8 cellular contexts compared by ENCODE assay signal in genomic region chr3:196740476-196741400, GRCh38. TPM values are rescaled to one million over a fixed set of nuclear protein-coding genes. Genes with fewer than 3 reads are reported as not detected.
A peak's percentile ranks its signal among the peaks of the same experiment; 100 is the strongest.
DNase-seq lines count a peak whose midpoint lies in the region; ATAC-seq and TF ChIP-seq lines count a peak whose summit lies in the region.

No MANE protein-coding gene starts in this region.

- H3K36me3 Mint-ChIP-seq in T-helper 17 cell (ENCODE audit: low read depth), result peaks cover 3% of the 10 kb centered on the region

- ATAC-seq in T-helper 17 cell (peak; percentile 46), HG03469 (IDR thresholded peaks at IDR 0.05; ENCODE audit: unreplicated experiment) (no peak)

- TF ChIP-seq CTCF in choroid plexus epithelial cell (conservative IDR thresholded peaks at IDR 0.05; ENCODE audit: low read depth, low read length), result no peak

- H3K4me3 ChIP-seq in choroid plexus epithelial cell (ENCODE audit: low read depth, low read length), result peak overlapping the region; percentile 70

- DNase-seq in activated CD4-positive, CD25-positive, alpha-beta regulatory T cell treated with anti-CD3 and anti-CD28 coated beads, Interleukin-2, amount 50 U/mL, for 16 hours (ENCODE audit: low read depth, low spot score), result peak; percentile 21
- no peak for DNase-seq in activated CD4-positive, CD25-positive, alpha-beta regulatory T cell (lab: John Stamatoyannopoulos, UW)
- DNase-seq in HuH-7.5 (ENCODE audit: low spot score), result peak; percentile 20
- peak in 1 of 3 donors; percentile 9 for DNase-seq in T-helper 17 cell
- peak; percentile 84 for DNase-seq in choroid plexus epithelial cell (ENCODE audit: low read depth)
- DNase-seq in stimulated activated CD4-positive, alpha-beta T cell treated with anti-CD3 and anti-CD28 coated beads, Interleukin-15, amount 100 ng/mL, for 48 hours (ENCODE audit: low read depth in 2 of 2), result peak; percentile 24 to 26

- no peaks in the 10 kb centered on the region for H3K9me3 ChIP-seq in T-helper 17 cell (ENCODE audit: control insufficient read depth, low read length, poor library complexity, severe bottlenecking)

- peaks cover 25% of the 10 kb centered on the region for H3K4me1 Mint-ChIP-seq in T-helper 17 cell

- H3K27ac Mint-ChIP-seq in T-helper 17 cell, result peak overlapping the region; percentile 99

- peak overlapping the region; percentile 99 for H3K4me3 Mint-ChIP-seq in T-helper 17 cell

- no peaks in the 10 kb centered on the region for H3K27me3 Mint-ChIP-seq in T-helper 17 cell

- no peaks in the 10 kb centered on the region for H3K27me3 ChIP-seq in layer of hippocampus (ENCODE audit: control insufficient read depth, insufficient read depth, low read length)

- H3K27ac ChIP-seq in layer of hippocampus (ENCODE audit: low read depth, low read length), result peak overlapping the region; percentile 88

RNA-seq across cellular contexts. Expression of gene PAK2, which starts 1.1 kb away (rescaled TPM):
- total RNA-seq in T-helper 17 cell, result 10 to 100 TPM; 70.6 to 80.0 TPM

RNA-seq across cellular contexts. Expression of gene PIGX, which starts 28.6 kb away (rescaled TPM):
- 10 to 100 TPM; 18.0 to 19.7 TPM for total RNA-seq in T-helper 17 cell

RNA-seq across cellular contexts. Expression of gene CEP19, which starts 28.7 kb away (rescaled TPM):
- 1 to 10 TPM; 1.4 to 2.1 TPM for total RNA-seq in T-helper 17 cell

Comparison
In these comparisons a context has a peak if more than half of its experiments do, and no peak if none do; other contexts are left out.
1. DNase-seq: peak in activated CD4-positive, CD25-positive, alpha-beta regulatory T cell treated with anti-CD3 and anti-CD28 coated beads, Interleukin-2, amount 50 U/mL, for 16 hours (single experiment), HuH-7.5 (single experiment), choroid plexus epithelial cell (single experiment) and stimulated activated CD4-positive, alpha-beta T cell treated with anti-CD3 and anti-CD28 coated beads, Interleukin-15, amount 100 ng/mL, for 48 hours (2 of 2); none in activated CD4-positive, CD25-positive, alpha-beta regulatory T cell (0 of 4).